Comparison of ENCODE assay signal across 8 cellular contexts in genomic region chr11:45857834-45858492, GRCh38. TPM values are rescaled to one million over a fixed set of nuclear protein-coding genes. Genes with fewer than 3 reads are reported as not detected.
A peak's percentile ranks its signal among the peaks of the same experiment; 100 is the strongest.
DNase-seq lines count a peak whose midpoint lies in the region; ATAC-seq and TF ChIP-seq lines count a peak whose summit lies in the region.

No MANE protein-coding gene starts in this region.

- no peak overlapping the region for H3K27ac Mint-ChIP-seq in stimulated activated memory B cell treated with anti-CD40 and anti-IgM and Interleukin-4, amounts not matched to agents 10 μg/mL and 1 μg/mL and 100 μg/mL, for 72 hours

- H3K36me3 Mint-ChIP-seq in stimulated activated memory B cell treated with anti-CD40 and anti-IgM and Interleukin-4, amounts not matched to agents 10 μg/mL and 1 μg/mL and 100 μg/mL, for 72 hours, result peaks cover 57% of the 10 kb centered on the region

- H3K9me3 Mint-ChIP-seq in stimulated activated memory B cell treated with anti-CD40 and anti-IgM and Interleukin-4, amounts not matched to agents 10 μg/mL and 1 μg/mL and 100 μg/mL, for 72 hours, result no peaks in the 10 kb centered on the region

- no peak overlapping the region for H3K4me3 Mint-ChIP-seq in stimulated activated memory B cell treated with anti-CD40 and anti-IgM and Interleukin-4, amounts not matched to agents 10 μg/mL and 1 μg/mL and 100 μg/mL, for 72 hours

- H3K4me3 ChIP-seq in astrocyte of the cerebellum (ENCODE audit: low read depth, low read length) (no peak overlapping the region), stomach (no peak overlapping the region), SJCRH30 (no peak overlapping the region)

- H3K27me3 ChIP-seq in stomach (no peaks in the 10 kb centered on the region), SJCRH30 (no peaks in the 10 kb centered on the region)

- no peak for TF ChIP-seq EP300 in stomach (IDR thresholded peaks at IDR 0.05)

- peaks cover 18% of the 10 kb centered on the region for H3K4me1 Mint-ChIP-seq in stimulated activated memory B cell treated with anti-CD40 and anti-IgM and Interleukin-4, amounts not matched to agents 10 μg/mL and 1 μg/mL and 100 μg/mL, for 72 hours

- DNase-seq in LHCN-M2 (ENCODE audit: low read depth) (peak; percentile 14), astrocyte of the cerebellum (ENCODE audit: low read depth) (peak; percentile 94), iris pigment epithelial cell (ENCODE audit: low read depth) (peak; percentile 95), stomach (peak; percentile 44), SJCRH30 (no peak)

- in situ Hi-C loops in astrocyte of the cerebellum (cut with HindIII; ENCODE audit: low sequenced_read_pairs), result no loop called here

- no peaks in the 10 kb centered on the region for H3K9me3 ChIP-seq in stomach
- H3K9me3 ChIP-seq in SJCRH30 (replicated peaks), result no peaks in the 10 kb centered on the region

- 36 to 45% (median 39%) methylated on average over 4 of the region's 4 CpGs for WGBS in stomach, 5 donors

- TF ChIP-seq POLR2A in stomach (IDR thresholded peaks at IDR 0.05), result no peak

- no peaks in the 10 kb centered on the region for H3K27me3 Mint-ChIP-seq in stimulated activated memory B cell treated with anti-CD40 and anti-IgM and Interleukin-4, amounts not matched to agents 10 μg/mL and 1 μg/mL and 100 μg/mL, for 72 hours

- intact Hi-C loops in stomach (cut with DNase I; ENCODE audit: low total_unique reads), result no loop called here

- ATAC-seq in HG03039 (IDR thresholded peaks at IDR 0.05; ENCODE audit: unreplicated experiment) (no peak), GM21526 (IDR thresholded peaks at IDR 0.05; ENCODE audit: low FRiP score, unreplicated experiment) (no peak)
- no peak for ATAC-seq in stimulated activated memory B cell treated with anti-CD40 and anti-IgM and Interleukin-4, amounts not matched to agents 10 μg/mL and 1 μg/mL and 100 μg/mL, for 72 hours

- no peak for TF ChIP-seq CTCF in astrocyte of the cerebellum (IDR thresholded peaks at IDR 0.05; ENCODE audit: low read depth, low read length, missing control alignments)
- TF ChIP-seq CTCF in stomach (IDR thresholded peaks at IDR 0.05), result no peak

- H3K36me3 ChIP-seq in stomach (peaks cover 35 to 71% (median 64%) of the 10 kb centered on the region in 4 donors), SJCRH30 (0 out of 2 replicates have a peak, but pooled peaks cover 5% of the 10 kb centered on the region)

- H3K27ac ChIP-seq in stomach (peak overlapping the region; percentile 73 to 95 (median 76)), SJCRH30 (no peak overlapping the region)

- peaks cover 48 to 84% (median 67%) of the 10 kb centered on the region in 4 donors for H3K4me1 ChIP-seq in stomach
- no peaks in the 10 kb centered on the region for H3K4me1 ChIP-seq in SJCRH30

RNA-seq across cellular contexts. Expression of gene CRY2, which starts 10.7 kb away (rescaled TPM):
- 6.4 and 6.9 TPM in 2 replicates for total RNA-seq in LHCN-M2 (2014; rRNA removed)
- 5.3 TPM for polyA plus RNA-seq in LHCN-M2 (2012)
- total RNA-seq in stomach, result 10 to 100 TPM; 20.4 to 45.9 (median 38.4) TPM
- polyA plus RNA-seq in stomach, result 10 to 100 TPM in 1 of 3 donors, 1 to 10 TPM in 2; 8.2 to 13.3 (median 9.8) TPM
- 9.6 and 10.3 TPM in 2 replicates for total RNA-seq in SJCRH30 (2014; rRNA removed; shearing (Covaris generic))

RNA-seq across cellular contexts. Expression of gene MAPK8IP1, which starts 27.5 kb away (rescaled TPM):
- total RNA-seq in LHCN-M2 (2014; rRNA removed) (10.3 and 11.7 TPM in 2 replicates), stomach (1 to 10 TPM in 4 of 5 donors, not detected in 1; 2.9 to 8.0 (median 6.2) TPM)
- 6.1 TPM for polyA plus RNA-seq in LHCN-M2 (2012)
- 1 to 10 TPM; 4.9 to 8.3 (median 7.6) TPM for polyA plus RNA-seq in stomach
- 9.2 and 14.2 TPM in 2 replicates for total RNA-seq in SJCRH30 (2014; rRNA removed; shearing (Covaris generic))

RNA-seq across cellular contexts. Expression of gene FREY1, which starts 49.1 kb away (rescaled TPM):
- total RNA-seq in LHCN-M2 (2014; rRNA removed) (0.63 TPM in 1 of 2 replicates, not detected in the other), stomach (1 to 10 TPM in 2 of 5 donors, not detected in 3; 6.7 to 9.9 TPM)
- 0.16 TPM for polyA plus RNA-seq in LHCN-M2 (2012)
- polyA plus RNA-seq in stomach, result under 1 TPM in 2 of 3 donors, not detected in 1; 0.33 to 0.50 TPM
- 1.8 and 2.1 TPM in 2 replicates for total RNA-seq in SJCRH30 (2014; rRNA removed; shearing (Covaris generic))

RNA-seq across cellular contexts. Expression of gene SLC35C1, which starts 53.0 kb away (rescaled TPM):
- total RNA-seq in LHCN-M2 (2014; rRNA removed) (9.6 and 10.8 TPM in 2 replicates), stomach (10 to 100 TPM in 2 of 5 donors, 1 to 10 TPM in 3; 7.6 to 21.4 (median 9.9) TPM)
- 17.9 TPM for polyA plus RNA-seq in LHCN-M2 (2012)
- polyA plus RNA-seq in stomach, result 10 to 100 TPM in 1 of 3 donors, 1 to 10 TPM in 2; 8.4 to 12.7 (median 9.0) TPM
- total RNA-seq in SJCRH30 (2014; rRNA removed; shearing (Covaris generic)), result 2.5 and 3.3 TPM in 2 replicates

RNA-seq across cellular contexts. Expression of gene PEX16, which starts 59.7 kb away (rescaled TPM):
- total RNA-seq in LHCN-M2 (2014; rRNA removed) (28.1 and 29.1 TPM in 2 replicates), stomach (10 to 100 TPM in 4 of 5 donors, 1 to 10 TPM in 1; 9.9 to 72.7 (median 41.9) TPM)
- 25.2 TPM for polyA plus RNA-seq in LHCN-M2 (2012)
- 10 to 100 TPM; 35.5 to 44.2 (median 38.5) TPM for polyA plus RNA-seq in stomach
- total RNA-seq in SJCRH30 (2014; rRNA removed; shearing (Covaris generic)), result 10.7 and 11.0 TPM in 2 replicates

Comparison
In these comparisons a context has a peak if more than half of its experiments do, and no peak if none do; other contexts are left out.
1. DNase-seq: peak in LHCN-M2 (single experiment), astrocyte of the cerebellum (single experiment), iris pigment epithelial cell (single experiment) and stomach (single experiment); none in SJCRH30 (0 of 2).